ENCODE assay signal across 26 cellular contexts in genomic region chr3:69893274-69893673, GRCh38.
"Had no signal": no experiment of that assay in that cellular context is flagged by ENCODE, and none has a peak within 500 bp of the region (broad histone marks: within the 10 kb centered on the region; RNA-seq: fewer than 3 reads in every experiment).

No MANE protein-coding gene starts in this region.

- H3K36me3 Mint-ChIP-seq: activated naive CD4-positive, alpha-beta T cell treated with anti-CD3 and anti-CD28 coated beads, Interleukin-2, amount 10 ng/mL, durations not matched to agents 7 days and 5 days; activated naive CD8-positive, alpha-beta T cell treated with anti-CD3 and anti-CD28 coated beads, Interleukin-2, amount 10 ng/mL, durations not matched to agents 7 days and 5 days; natural killer cell had no signal

- H3K4me3 ChIP-seq: gastroesophageal sphincter, hepatocyte, left lung, lower lobe of right lung, ovary, prostate gland, skin epidermis, testis had no signal

- H3K27ac ChIP-seq: brain microvascular endothelial cell, gastroesophageal sphincter, hepatocyte, left lung, lower lobe of right lung, ovary, prostate gland, testis had no signal

- H3K9me3 ChIP-seq: gastroesophageal sphincter, left lung, lower lobe of right lung, ovary, prostate gland, testis had no signal

- ATAC-seq: gastroesophageal sphincter; left lung; lower lobe of right lung; natural killer cell; sciatic nerve; stimulated activated naive CD8-positive, alpha-beta T cell treated with anti-CD3 and anti-CD28 coated beads, Interleukin-15, Interleukin-2, amounts not matched to agents 100 U/mL and 50 U/mL, for 24 hours had no signal

- H3K27me3 ChIP-seq: brain microvascular endothelial cell, gastroesophageal sphincter, hepatocyte, left lung, ovary, testis had no signal

- H3K36me3 ChIP-seq: brain microvascular endothelial cell, gastroesophageal sphincter, left lung, lower lobe of right lung, ovary, prostate gland had no signal

- H2AFZ ChIP-seq: hepatocyte had no signal

- H3K79me2 ChIP-seq: hepatocyte had no signal

- H3K9me3 Mint-ChIP-seq: activated naive CD4-positive, alpha-beta T cell treated with anti-CD3 and anti-CD28 coated beads, Interleukin-2, amount 10 ng/mL, durations not matched to agents 7 days and 5 days; activated naive CD8-positive, alpha-beta T cell treated with anti-CD3 and anti-CD28 coated beads, Interleukin-2, amount 10 ng/mL, durations not matched to agents 7 days and 5 days; activated T-cell treated with anti-CD3 and anti-CD28 coated beads, Interleukin-2, amount 50 U/mL, for 24 hours; natural killer cell had no signal

- H3K4me2 ChIP-seq: hepatocyte had no signal

- H3K4me1 ChIP-seq: left lung, lower lobe of right lung, prostate gland, testis had no signal

- H3K4me3 Mint-ChIP-seq: activated naive CD4-positive, alpha-beta T cell treated with anti-CD3 and anti-CD28 coated beads, Interleukin-2, amount 10 ng/mL, durations not matched to agents 7 days and 5 days; activated naive CD8-positive, alpha-beta T cell treated with anti-CD3 and anti-CD28 coated beads, Interleukin-2, amount 10 ng/mL, durations not matched to agents 7 days and 5 days; activated T-cell treated with anti-CD3 and anti-CD28 coated beads, Interleukin-2, amount 50 U/mL, for 24 hours; natural killer cell had no signal

- DNase-seq: activated CD4-positive, alpha-beta T cell treated with anti-CD3 and anti-CD28 coated beads for 48 hours; activated CD4-positive, alpha-beta T cell treated with anti-CD3 and anti-CD28 coated beads, Interleukin-2, amount 50 U/mL, for 48 hours; activated CD8-positive, alpha-beta memory T cell treated with anti-CD3 and anti-CD28 coated beads, Interleukin-2, amount 50 U/mL, for 48 hours; activated gamma-delta T cell; activated naive CD4-positive, alpha-beta T cell treated with anti-CD3 and anti-CD28 coated beads, Interleukin-2, amount 10 ng/mL, durations not matched to agents 7 days and 5 days; activated naive CD8-positive, alpha-beta T cell treated with anti-CD3 and anti-CD28 coated beads, Interleukin-2, amount 10 ng/mL, durations not matched to agents 7 days and 5 days; activated T-cell treated with anti-CD3 and anti-CD28 coated beads, Interleukin-2, amount 50 U/mL, for 24 hours; brain microvascular endothelial cell; cortex of kidney; kidney glomerular epithelial cell; left lung; lower lobe of right lung; mesendoderm; natural killer cell; ovary; retina; stimulated activated CD4-positive, alpha-beta T cell treated with anti-CD3 and anti-CD28 coated beads, Interleukin-12 subunit alpha, Interleukin-12 subunit beta, amount 100 ng/mL, for 4 hours; stimulated activated CD4-positive, alpha-beta T cell treated with anti-CD3 and anti-CD28 coated beads, Interleukin-4, amount 100 ng/mL, for 1 hour; stimulated activated naive CD8-positive, alpha-beta T cell treated with anti-CD3 and anti-CD28 coated beads, Interleukin-15, Interleukin-2, amounts not matched to agents 100 U/mL and 50 U/mL, for 24 hours; testis; trophoblast cell had no signal

- H3K27me3 Mint-ChIP-seq: activated naive CD4-positive, alpha-beta T cell treated with anti-CD3 and anti-CD28 coated beads, Interleukin-2, amount 10 ng/mL, durations not matched to agents 7 days and 5 days; activated naive CD8-positive, alpha-beta T cell treated with anti-CD3 and anti-CD28 coated beads, Interleukin-2, amount 10 ng/mL, durations not matched to agents 7 days and 5 days; activated T-cell treated with anti-CD3 and anti-CD28 coated beads, Interleukin-2, amount 50 U/mL, for 24 hours had no signal

- H3K27ac Mint-ChIP-seq: activated naive CD4-positive, alpha-beta T cell treated with anti-CD3 and anti-CD28 coated beads, Interleukin-2, amount 10 ng/mL, durations not matched to agents 7 days and 5 days; activated naive CD8-positive, alpha-beta T cell treated with anti-CD3 and anti-CD28 coated beads, Interleukin-2, amount 10 ng/mL, durations not matched to agents 7 days and 5 days; activated T-cell treated with anti-CD3 and anti-CD28 coated beads, Interleukin-2, amount 50 U/mL, for 24 hours; natural killer cell had no signal

- H3K4me1 Mint-ChIP-seq: activated naive CD4-positive, alpha-beta T cell treated with anti-CD3 and anti-CD28 coated beads, Interleukin-2, amount 10 ng/mL, durations not matched to agents 7 days and 5 days; activated naive CD8-positive, alpha-beta T cell treated with anti-CD3 and anti-CD28 coated beads, Interleukin-2, amount 10 ng/mL, durations not matched to agents 7 days and 5 days; natural killer cell had no signal
